24 cellular contexts compared by ENCODE assay signal in the genomic region with DNA sequence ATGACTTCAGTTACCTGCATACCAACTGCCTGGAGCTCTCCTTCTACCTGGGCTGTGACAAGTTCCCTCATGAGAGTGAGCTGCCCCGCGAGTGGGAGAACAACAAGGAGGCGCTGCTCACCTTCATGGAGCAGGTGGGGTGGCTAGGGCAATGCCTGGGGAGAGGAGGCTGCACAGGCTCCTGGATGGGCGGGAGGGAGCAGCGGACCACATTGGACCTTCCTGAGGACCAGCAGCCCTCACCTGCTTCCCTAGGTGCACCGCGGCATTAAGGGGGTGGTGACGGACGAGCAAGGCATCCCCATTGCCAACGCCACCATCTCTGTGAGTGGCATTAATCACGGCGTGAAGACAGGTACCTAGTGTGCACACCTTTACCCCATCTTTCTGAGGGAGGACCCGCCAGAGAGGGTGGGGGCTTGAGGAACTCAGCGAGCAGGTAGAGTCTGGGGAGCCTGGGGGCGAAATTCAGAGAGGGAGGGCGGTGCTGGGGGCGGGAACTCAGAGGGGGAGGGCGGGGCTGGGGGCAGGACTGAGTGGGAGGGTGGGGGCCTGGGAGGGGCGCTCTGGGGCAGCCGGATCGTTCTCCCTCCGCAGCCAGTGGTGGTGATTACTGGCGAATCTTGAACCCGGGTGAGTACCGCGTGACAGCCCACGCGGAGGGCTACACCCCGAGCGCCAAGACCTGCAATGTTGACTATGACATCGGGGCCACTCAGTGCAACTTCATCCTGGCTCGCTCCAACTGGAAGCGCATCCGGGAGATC. TPM values are rescaled to one million over a fixed set of nuclear protein-coding genes. Genes with fewer than 3 reads are reported as not detected.
DNase-seq lines count a peak whose midpoint lies in the region; ATAC-seq and TF ChIP-seq lines count a peak whose summit lies in the region.
"Had no signal": no experiment of that assay in that cellular context is flagged by ENCODE, and none has a peak within 500 bp of the region (broad histone marks: within the 10 kb centered on the region; RNA-seq: fewer than 3 reads in every experiment).

No MANE protein-coding gene starts in this region.

- RAD21 ChIA-PET in HCT116 (lab: Charles Lee; ENCODE audit: low non-redundant PET in 1 of 2, low total read pairs in 2 of 2, uncharacterized antibody in 2 of 2, unreplicated experiment in 2 of 2) = no interaction called here

- H3K9me2 ChIP-seq in HCT116 (ENCODE audit: insufficient read depth) = no peaks in the 10 kb centered on the region

- peaks cover 8% of the 10 kb centered on the region for H3K27me3 Mint-ChIP-seq in stimulated activated memory B cell treated with anti-CD40 and anti-IgM and Interleukin-4, amounts not matched to agents 10 μg/mL and 1 μg/mL and 100 μg/mL, for 72 hours
- H3K27me3 Mint-ChIP-seq: T-cell had no signal

- H3K36me3 ChIP-seq in HCT116 (ENCODE audit: control insufficient read depth in 1 of 2, insufficient read depth in 2 of 2, low read length in 2 of 2) (peaks cover 11 to 18% of the 10 kb centered on the region in 2 experiments; a peak in 3 of 4 replicates), ascending aorta (peaks cover 74 to 84% of the 10 kb centered on the region in 2 donors), colonic mucosa (no peaks in the 10 kb centered on the region)
- H3K36me3 ChIP-seq: uterus had no signal

- H3K27me3 ChIP-seq in HCT116 (ENCODE audit: insufficient read depth, low read length) = no peaks in the 10 kb centered on the region
- H3K27me3 ChIP-seq in ascending aorta = no peaks in the 10 kb centered on the region
- no peaks in the 10 kb centered on the region for H3K27me3 ChIP-seq in colonic mucosa
- H3K27me3 ChIP-seq: gastroesophageal sphincter, left lung, MG63, uterus had no signal

- ATAC-seq in HCT116 = peak; percentile 39
- ATAC-seq in stimulated activated memory B cell treated with anti-CD40 and anti-IgM and Interleukin-4, amounts not matched to agents 10 μg/mL and 1 μg/mL and 100 μg/mL, for 72 hours = peak; percentile 5
- ATAC-seq in GM21526 (IDR thresholded peaks at IDR 0.05; ENCODE audit: low FRiP score, unreplicated experiment) = no peak
- ATAC-seq: esophagus mucosa, gastroesophageal sphincter, left lung, T-cell had no signal

- DNase-seq in NCI-H748 (lab: John Stamatoyannopoulos, UW; ENCODE audit: unreplicated experiment) = peak; percentile 53
- no peak for DNase-seq in NCI-H748 treated with DMSO at 0.1 percent for 48 hours (lab: John Stamatoyannopoulos, UW)
- no peak for DNase-seq in HCT116 (ENCODE audit: low read depth, low spot score)
- DNase-seq in ascending aorta (ENCODE audit: low spot score in 2 of 2) = no peak
- no peak for DNase-seq in activated CD4-positive, alpha-beta T cell treated with anti-CD3 and anti-CD28 coated beads for 48 hours
- DNase-seq in colonic mucosa = no peak
- DNase-seq: activated CD4-positive, alpha-beta T cell treated with anti-CD3 and anti-CD28 coated beads, Interleukin-2, amount 50 U/mL, for 1 hour; activated naive CD4-positive, alpha-beta T cell; amygdala; C1 segment of cervical spinal cord; effector CD4-positive, alpha-beta T cell; GOT3; left lung; MG63; midbrain; NCI-H446; nephron progenitor cell; T-cell; uterus had no signal

- no peak for TF ChIP-seq POLR2A in HCT116 (IDR thresholded peaks at IDR 0.05; ENCODE audit: borderline replicate concordance, extremely low read depth, insufficient read depth, insufficient read length)

- CTCF ChIA-PET in HCT116 (lab: Charles Lee) = no interaction called here

- TF ChIP-seq RAD21 in HCT116 (IDR thresholded peaks at IDR 0.05; ENCODE audit: low read depth) = no peak

- H3K4me1 ChIP-seq in HCT116 (ENCODE audit: control insufficient read depth in 1 of 2, insufficient read depth in 2 of 2, low read length in 2 of 2) (no peaks in the 10 kb centered on the region), ascending aorta (peaks cover 10 to 28% of the 10 kb centered on the region in 2 donors), colonic mucosa (no peaks in the 10 kb centered on the region)
- H3K4me1 ChIP-seq: left lung, uterus had no signal

- H3K27ac Mint-ChIP-seq in stimulated activated memory B cell treated with anti-CD40 and anti-IgM and Interleukin-4, amounts not matched to agents 10 μg/mL and 1 μg/mL and 100 μg/mL, for 72 hours = no peak overlapping the region
- H3K27ac Mint-ChIP-seq: T-cell had no signal

- H3K9me3 ChIP-seq in HCT116 (ENCODE audit: control insufficient read depth in 1 of 2, insufficient read depth in 1 of 2, low read depth in 1 of 2, low read length in 2 of 2) (no peaks in the 10 kb centered on the region), ascending aorta (no peaks in the 10 kb centered on the region), colonic mucosa (no peaks in the 10 kb centered on the region)
- H3K9me3 ChIP-seq: gastroesophageal sphincter, left lung, MG63, uterus had no signal

- intact Hi-C loops in HCT116 (cut with micrococcal nuclease) = no loop called here
- intact Hi-C loops in ascending aorta (cut with DNase I) = no loop called here
- intact Hi-C loops in colonic mucosa (cut with DNase I) = no loop called here

- H3K36me3 Mint-ChIP-seq in stimulated activated memory B cell treated with anti-CD40 and anti-IgM and Interleukin-4, amounts not matched to agents 10 μg/mL and 1 μg/mL and 100 μg/mL, for 72 hours = peaks cover 52% of the 10 kb centered on the region

- no peak overlapping the region for H3K4me2 ChIP-seq in HCT116 (ENCODE audit: low read length)

- H3K4me3 ChIP-seq in HCT116 (replicated peaks in 1 of 2; ENCODE audit: low read depth in 1 of 2, low read length in 2 of 2) (no peak overlapping the region), ascending aorta (no peak overlapping the region), colonic mucosa (no peak overlapping the region)
- H3K4me3 ChIP-seq: gastroesophageal sphincter, left lung, MG63, uterus had no signal

- no TSS peak for BruUV-seq in HCT116 (replicated peaks; lab: Mats Ljungman, UMichigan)

- peaks cover under 1% of the 10 kb centered on the region; the same call in 1 of the 2 replicates for H3K79me2 ChIP-seq in HCT116 (ENCODE audit: insufficient read depth, low read length)

- no peak overlapping the region for H2AFZ ChIP-seq in HCT116 (ENCODE audit: low read depth, low read length, poor library complexity, severe bottlenecking)

- H3K27ac ChIP-seq in HCT116 (ENCODE audit: low read depth, low read length) (no peak overlapping the region), ascending aorta (peak overlapping the region; percentile 33 to 100), colonic mucosa (no peak overlapping the region)
- H3K27ac ChIP-seq: left lung, uterus had no signal

- peaks cover 6% of the 10 kb centered on the region for H3K4me1 Mint-ChIP-seq in stimulated activated memory B cell treated with anti-CD40 and anti-IgM and Interleukin-4, amounts not matched to agents 10 μg/mL and 1 μg/mL and 100 μg/mL, for 72 hours
- H3K4me1 Mint-ChIP-seq: central memory CD8-positive, alpha-beta T cell; nephron progenitor cell; T-cell had no signal

- no peaks in the 10 kb centered on the region for H4K20me1 ChIP-seq in HCT116 (ENCODE audit: insufficient read depth)

- no peak overlapping the region for H3K4me3 Mint-ChIP-seq in stimulated activated memory B cell treated with anti-CD40 and anti-IgM and Interleukin-4, amounts not matched to agents 10 μg/mL and 1 μg/mL and 100 μg/mL, for 72 hours
- H3K4me3 Mint-ChIP-seq: central memory CD8-positive, alpha-beta T cell; nephron progenitor cell; T-cell had no signal

- POLR2A ChIA-PET in HCT116 (lab: Charles Lee) = no interaction called here

- no peaks in the 10 kb centered on the region for H3K9me3 Mint-ChIP-seq in stimulated activated memory B cell treated with anti-CD40 and anti-IgM and Interleukin-4, amounts not matched to agents 10 μg/mL and 1 μg/mL and 100 μg/mL, for 72 hours
- H3K9me3 Mint-ChIP-seq: central memory CD8-positive, alpha-beta T cell; nephron progenitor cell; T-cell had no signal

- H3K9ac ChIP-seq in HCT116 (ENCODE audit: low read length) = no peak overlapping the region
- H3K9ac ChIP-seq in colonic mucosa (ENCODE audit: low read depth in 2 of 2, low read length in 2 of 2) = no peak overlapping the region

- no peak for TF ChIP-seq CTCF in HCT116 (IDR thresholded peaks at IDR 0.05 in 2 of 3, conservative IDR thresholded peaks at IDR 0.05 in 1 of 3; ENCODE audit: borderline replicate concordance in 1 of 3, insufficient read depth in 1 of 3, low read depth in 2 of 3, low read length in 2 of 3)
- no peak for TF ChIP-seq CTCF in ascending aorta (IDR thresholded peaks at IDR 0.05)
- TF ChIP-seq CTCF in colonic mucosa (IDR thresholded peaks at IDR 0.05) = no peak

TF ChIP-seq in HCT116, 20 proteins besides CTCF, POLR2A, EP300 and RAD21:
- TF ChIP-seq YY1 (IDR thresholded peaks at IDR 0.05; ENCODE audit: extremely low read depth, insufficient replicate concordance, low read depth, low read length) (no peak), POLR2AphosphoS5 (IDR thresholded peaks at IDR 0.05; ENCODE audit: low read depth, low read length) (0 out of 2 replicates have a peak, but pooled peaks have one; percentile 14), EGR1 (IDR thresholded peaks at IDR 0.05; ENCODE audit: low read depth) (no peak)

RNA-seq across cellular contexts. Expression of gene AEBP1, which starts 9.0 kb away (rescaled TPM):
- total RNA-seq in HCT116 (2021; ENCODE audit: unreplicated experiment) = 0.49 TPM
- polyA plus RNA-seq in HCT116 (2012) = 0.05 and 0.18 TPM in 2 replicates
- total RNA-seq in ascending aorta = 1,349 TPM
- total RNA-seq in colonic mucosa = 10 to 100 TPM; 21.4 to 30.4 TPM

RNA-seq across cellular contexts. Expression of gene POLD2, which starts 10.2 kb away (rescaled TPM):
- 237 TPM for total RNA-seq in HCT116 (2021; ENCODE audit: unreplicated experiment)
- polyA plus RNA-seq in HCT116 (2012) = 250 and 261 TPM in 2 replicates
- 97.0 TPM for total RNA-seq in ascending aorta
- total RNA-seq in colonic mucosa = 100 to 1,000 TPM in 1 of 2 donors, 10 to 100 TPM in 1; 54.8 to 161 TPM

RNA-seq across cellular contexts. Expression of gene MYL7, which starts 28.0 kb away (rescaled TPM):
- total RNA-seq in HCT116 (2021; ENCODE audit: unreplicated experiment) (not detected), ascending aorta (not detected), colonic mucosa (1 to 10 TPM in 1 of 2 donors, not detected in 1; 2.2 TPM)
- polyA plus RNA-seq in HCT116 (2012) = 0.12 and 0.25 TPM in 2 replicates
- total RNA-seq: esophagus mucosa, gastroesophageal sphincter, T-cell, uterus had no signal

RNA-seq across cellular contexts. Expression of gene POLM, which starts 30.9 kb away (rescaled TPM):
- 28.7 TPM for total RNA-seq in HCT116 (2021; ENCODE audit: unreplicated experiment)
- polyA plus RNA-seq in HCT116 (2012) = 13.4 and 13.5 TPM in 2 replicates
- total RNA-seq in ascending aorta = 58.8 TPM
- 10 to 100 TPM; 17.2 to 25.9 TPM for total RNA-seq in colonic mucosa

RNA-seq across cellular contexts. Expression of gene PGAM2, which starts 47.8 kb away (rescaled TPM):
- total RNA-seq in HCT116 (2021; ENCODE audit: unreplicated experiment) (0.27 TPM), ascending aorta (not detected), colonic mucosa (under 1 TPM; 0.29 to 0.52 TPM)
- 0.39 and 0.42 TPM in 2 replicates for polyA plus RNA-seq in HCT116 (2012)

Comparison
In these comparisons a context has a peak if more than half of its experiments do, and no peak if none do; other contexts are left out.
1. H3K27ac ChIP-seq: peak in ascending aorta (2 of 2); none in HCT116 (single experiment) and colonic mucosa (single experiment).
2. RNA of gene AEBP1, which starts 9.0 kb away (total RNA-seq): 1,349 TPM in ascending aorta (single experiment); 21.4 to 30.4 TPM in colonic mucosa and 0.49 TPM in HCT116 (single experiment); every median in the first group is over 10 times any median in the second.